1 cellular context compared by ENCODE assay signal in the genomic region with DNA sequence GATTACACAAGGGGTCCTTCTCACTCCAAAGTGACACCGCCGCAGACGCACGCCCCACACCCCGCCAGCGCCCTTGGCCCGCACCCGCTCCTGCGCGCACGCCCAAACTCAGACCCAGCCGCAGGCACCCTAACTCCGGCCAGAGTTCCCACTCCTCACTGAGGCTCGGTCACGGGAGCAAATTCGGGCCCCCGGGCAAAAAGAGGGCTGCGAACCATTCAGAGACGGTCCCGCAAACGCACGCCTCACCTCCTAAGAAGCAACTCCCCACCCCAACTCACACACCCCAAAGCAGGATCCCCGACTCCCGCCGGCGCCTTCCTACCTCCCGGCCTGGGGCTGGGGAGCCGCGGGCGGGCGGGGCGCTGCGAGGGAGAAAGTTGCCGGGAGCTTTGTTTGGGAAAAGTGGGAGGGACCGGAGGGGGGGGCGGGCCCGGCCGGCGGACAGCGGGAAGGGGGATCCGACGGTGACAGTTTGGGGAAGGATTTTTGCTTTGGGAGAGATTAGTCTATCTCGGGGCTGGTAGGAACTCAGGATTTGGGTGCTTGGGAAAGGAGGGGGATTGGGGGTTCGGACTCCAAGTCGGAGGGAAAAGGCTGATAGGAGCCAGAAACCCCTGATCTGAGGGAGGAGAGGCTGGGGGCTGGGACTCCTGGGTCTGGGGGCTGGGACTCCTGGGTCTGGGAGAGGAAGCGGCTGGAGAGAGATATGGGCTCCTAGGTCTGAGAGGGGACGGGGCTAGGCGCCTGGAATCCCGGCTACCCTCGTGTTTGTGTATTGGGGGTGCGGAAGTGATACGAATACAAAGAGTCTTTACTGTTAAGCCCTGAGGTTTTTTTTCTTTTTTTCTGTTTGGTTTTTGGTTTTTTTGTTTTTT.
TF ChIP-seq lines count a peak whose summit lies in the region.

A gene (minus strand): TSS at position 369 of the 878 bp plus-strand sequence. CDS start 2,341 bp downstream, outside the sequence.

TF ChIP-seq in A549, 52 proteins besides CTCF, POLR2A, EP300 and RAD21 (continued from another document):
- TF ChIP-seq, protein P1, sequence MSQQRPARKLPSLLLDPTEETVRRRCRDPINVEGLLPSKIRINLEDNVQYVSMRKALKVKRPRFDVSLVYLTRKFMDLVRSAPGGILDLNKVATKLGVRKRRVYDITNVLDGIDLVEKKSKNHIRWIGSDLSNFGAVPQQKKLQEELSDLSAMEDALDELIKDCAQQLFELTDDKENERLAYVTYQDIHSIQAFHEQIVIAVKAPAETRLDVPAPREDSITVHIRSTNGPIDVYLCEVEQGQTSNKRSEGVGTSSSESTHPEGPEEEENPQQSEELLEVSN (IDR thresholded peaks at IDR 0.05; ENCODE audit: borderline replicate concordance, low read depth), result 0 out of 2 replicates have a peak, but pooled peaks have one; percentile 46
- no peak for TF ChIP-seq CBX2 (IDR thresholded peaks at IDR 0.05; ENCODE audit: borderline replicate concordance, low read depth)
- no peak for TF ChIP-seq CHD4 (IDR thresholded peaks at IDR 0.05; ENCODE audit: borderline replicate concordance)
- no peak for TF ChIP-seq GATA3 (IDR thresholded peaks at IDR 0.05; ENCODE audit: borderline replicate concordance)
- TF ChIP-seq HDAC2 (IDR thresholded peaks at IDR 0.05), result no peak
- TF ChIP-seq CBX8 (IDR thresholded peaks at IDR 0.05), result no peak
- no peak for TF ChIP-seq RCOR1 (IDR thresholded peaks at IDR 0.05; ENCODE audit: low read depth, low read length)
- no peak for TF ChIP-seq SREBF2 (IDR thresholded peaks at IDR 0.05)
- 0 out of 2 replicates have a peak, but pooled peaks have one; percentile 11 for TF ChIP-seq MAZ (IDR thresholded peaks at IDR 0.05; ENCODE audit: borderline replicate concordance, low read depth, low read length)
- no peak for TF ChIP-seq ZNF302 (CRISPR knock-in tag; IDR thresholded peaks at IDR 0.05)
- TF ChIP-seq MYC (IDR thresholded peaks at IDR 0.05; ENCODE audit: borderline replicate concordance, low read length), result no peak
- TF ChIP-seq NFE2L2 (conservative IDR thresholded peaks at IDR 0.05; ENCODE audit: low read length), result no peak
